In the genomic region with DNA sequence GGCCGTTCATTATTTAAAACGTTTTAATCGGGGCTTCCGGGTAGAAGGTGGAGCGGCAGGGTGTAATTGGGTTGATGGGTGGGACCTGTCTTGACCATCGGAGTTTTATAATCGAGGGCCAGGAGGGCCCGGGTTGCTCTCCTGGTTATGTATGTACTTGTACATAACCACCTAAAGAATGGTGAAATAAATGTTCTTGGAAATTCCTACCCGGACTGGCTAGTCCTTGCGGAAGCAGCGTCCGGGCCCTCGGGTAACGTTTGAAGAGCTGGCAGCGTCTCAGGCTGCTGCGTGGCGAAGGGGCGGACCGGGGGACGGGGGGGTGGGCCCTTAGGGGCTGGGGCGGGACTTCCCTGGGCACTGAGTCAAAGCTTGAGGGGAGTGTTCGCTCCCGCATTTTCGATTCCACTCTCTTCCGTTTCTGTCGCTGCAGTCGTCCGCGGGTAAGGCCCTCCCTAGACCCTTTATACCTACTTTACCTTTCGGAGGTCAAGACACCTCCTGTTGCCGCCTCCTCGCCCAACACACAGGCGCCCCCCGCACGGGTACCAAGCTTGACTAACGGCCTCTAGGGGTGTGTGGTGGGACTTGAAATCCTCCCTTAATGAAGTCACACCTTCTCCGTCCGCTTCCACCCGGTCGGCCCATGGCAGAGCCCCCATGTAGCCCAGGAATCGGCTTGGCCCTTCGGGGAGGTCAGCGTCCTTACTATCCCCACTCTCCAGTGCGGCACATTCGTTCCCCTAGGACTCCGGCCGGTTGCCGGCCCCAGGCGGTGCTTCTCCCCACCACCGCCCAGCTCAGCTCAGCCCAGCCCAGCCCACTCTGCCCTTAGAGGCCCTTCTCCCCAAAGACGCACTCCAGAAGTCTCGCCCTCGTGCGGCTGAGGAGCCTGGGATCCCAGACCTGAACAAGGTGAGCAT, we compare ENCODE assay signal across 8 cellular contexts. TPM values are rescaled to one million over a fixed set of nuclear protein-coding genes. Genes with fewer than 3 reads are reported as not detected.
DNase-seq lines count a peak whose midpoint lies in the region; ATAC-seq and TF ChIP-seq lines count a peak whose summit lies in the region.

TSS of gene TMEM106A (plus strand) at position 396 of the 923 bp plus-strand sequence. CDS start 1,167 bp downstream, outside the sequence.

- DNase-seq in NCI-H69 (lab: John Stamatoyannopoulos, UW) (peak; percentile 85), epithelial cell of prostate (ENCODE audit: low read depth, low spot score) (peak; percentile 46), mucosa of gallbladder (ENCODE audit: low spot score) (peak; percentile 70), NCI-H510A (lab: John Stamatoyannopoulos, UW) (no peak)
- peak; percentile 84 for DNase-seq in activated CD8-positive, alpha-beta memory T cell treated with anti-CD3 and anti-CD28 coated beads, Interleukin-2, amount 50 U/mL, for 48 hours
- peak; percentile 43 to 46 for DNase-seq in stimulated activated CD8-positive, alpha-beta memory T cell treated with anti-CD3 and anti-CD28 coated beads, Interleukin-4, amount 100 ng/mL, for 4 hours (ENCODE audit: low read depth in 2 of 2, low spot score in 1 of 2)

- H3K27ac ChIP-seq in epithelial cell of prostate: peak within 1 kb of the TSS; percentile 73

- TF ChIP-seq CTCF in GM12875 (IDR thresholded peaks at IDR 0.05; ENCODE audit: borderline replicate concordance, insufficient read depth, low read depth, low read length): peak; percentile 38; the same call in 1 of the 2 replicates

- ATAC-seq in HG02678 (IDR thresholded peaks at IDR 0.05; ENCODE audit: unreplicated experiment): peak; percentile 71

- peak within 1 kb of the TSS; percentile 65 for H3K4me3 ChIP-seq in GM12875 (ENCODE audit: low read depth, low read length)

RNA-seq across cellular contexts. Expression of gene TMEM106A, which starts in this region (rescaled TPM):
- 10.8 TPM for total RNA-seq in mucosa of gallbladder
